13 cellular contexts compared by ENCODE assay signal in genomic region chr5:78503958-78504357, GRCh38.
DNase-seq lines count a peak whose midpoint lies in the region; ATAC-seq and TF ChIP-seq lines count a peak whose summit lies in the region.
"Had no signal": no experiment of that assay in that cellular context is flagged by ENCODE, and none has a peak within 500 bp of the region (broad histone marks: within the 10 kb centered on the region; RNA-seq: fewer than 3 reads in every experiment).

No MANE protein-coding gene starts in this region.

- intact Hi-C loops in breast epithelium (cut with DNase I; ENCODE audit: low total_unique reads), result no loop called here

- H3K4me3 ChIP-seq in GM23248, result no peak overlapping the region
- H3K4me3 ChIP-seq in breast epithelium, result no peak overlapping the region
- H3K4me3 ChIP-seq in right atrium auricular region, result no peak overlapping the region
- H3K4me3 ChIP-seq in skeletal muscle tissue (ENCODE audit: low read length in 3 of 3), result no peak overlapping the region
- H3K4me3 ChIP-seq: gastrocnemius medialis had no signal

- no peak for TF ChIP-seq POLR2A in breast epithelium (IDR thresholded peaks at IDR 0.05)

- peak; percentile 65 for DNase-seq in GM23248
- no peak for DNase-seq in breast epithelium (ENCODE audit: low spot score in 2 of 2)
- no peak for DNase-seq in right atrium auricular region (ENCODE audit: low spot score)
- no peak for DNase-seq in GM13977 (ENCODE audit: low spot score)
- DNase-seq in NCI-H526 treated with DMSO at 0.1 percent for 48 hours (lab: John Stamatoyannopoulos, UW), result no peak
- DNase-seq in medulla oblongata (ENCODE audit: extremely low spot score), result no peak
- DNase-seq: activated CD4-positive, alpha-beta T cell treated with anti-CD3 and anti-CD28 coated beads, Interleukin-2, amount 10 ng/mL, durations not matched to agents 24 days and 14 days; activated T-cell treated with anti-CD3 and anti-CD28 coated beads, Interleukin-2, amount 50 U/mL, for 48 hours; NCI-H226; stimulated activated naive B cell treated with anti-CD40 and anti-IgM and Interleukin-4, amounts not matched to agents 10 μg/mL and 1 μg/mL and 100 μg/mL, for 72 hours had no signal

- WGBS in GM23248 (ENCODE audit: low coverage in 1 of 2, low lambda C conversion rate in 2 of 2, missing lambda C conversion rate in 2 of 2), 2 experiments, result 70 to 75% methylated on average over 2 of the region's 2 CpGs

- H3K9me2 ChIP-seq in GM23248 (ENCODE audit: insufficient read depth), result no peaks in the 10 kb centered on the region

- H3K36me3 ChIP-seq in GM23248 (ENCODE audit: low read depth) (no peaks in the 10 kb centered on the region), breast epithelium (no peaks in the 10 kb centered on the region), right atrium auricular region (no peaks in the 10 kb centered on the region), skeletal muscle tissue (ENCODE audit: control insufficient read depth in 3 of 3, insufficient read depth in 3 of 3, low read length in 3 of 3) (no peaks in the 10 kb centered on the region)
- H3K36me3 ChIP-seq: gastrocnemius medialis had no signal

- H3K27ac ChIP-seq in GM23248 (peak overlapping the region; percentile 89), breast epithelium (peak overlapping the region; percentile 84 to 89), right atrium auricular region (peak overlapping the region; percentile 64 to 65), skeletal muscle tissue (ENCODE audit: low read depth, low read length) (peak overlapping the region; percentile 61)

- H3K4me1 ChIP-seq in GM23248 (ENCODE audit: insufficient read depth), result peaks cover 79% of the 10 kb centered on the region
- peaks cover 8 to 35% of the 10 kb centered on the region in 2 donors for H3K4me1 ChIP-seq in breast epithelium
- peaks cover 0 to 66% of the 10 kb centered on the region in 2 donors for H3K4me1 ChIP-seq in right atrium auricular region
- H3K4me1 ChIP-seq in skeletal muscle tissue (ENCODE audit: control insufficient read depth in 3 of 3, insufficient read depth in 3 of 3, low read length in 3 of 3), result peaks cover 16 to 33% (median 32%) of the 10 kb centered on the region in 3 donors

- H3K9ac ChIP-seq in GM23248 (peak overlapping the region; percentile 68), skeletal muscle tissue (ENCODE audit: low read depth in 1 of 3, low read length in 3 of 3) (no peak overlapping the region)

- no peak for TF ChIP-seq CTCF in breast epithelium (IDR thresholded peaks at IDR 0.05)
- no peak for TF ChIP-seq CTCF in right atrium auricular region (IDR thresholded peaks at IDR 0.05)
- TF ChIP-seq CTCF in GM13977 (IDR thresholded peaks at IDR 0.05; ENCODE audit: extremely low read depth, insufficient read depth, missing control alignments), result no peak

- peaks cover 30% of the 10 kb centered on the region; the same call in 1 of the 2 replicates for H3K79me2 ChIP-seq in GM23248 (ENCODE audit: insufficient read depth)

- H4K20me1 ChIP-seq in GM23248 (ENCODE audit: insufficient read depth), result no peaks in the 10 kb centered on the region

- ATAC-seq in HG03139 (IDR thresholded peaks at IDR 0.05; ENCODE audit: unreplicated experiment), result no peak
- ATAC-seq: stimulated activated naive B cell treated with anti-CD40 and anti-IgM and Interleukin-4, amounts not matched to agents 10 μg/mL and 1 μg/mL and 100 μg/mL, for 72 hours had no signal

- no peak overlapping the region for H3K4me2 ChIP-seq in GM23248 (ENCODE audit: unreplicated experiment)

- no peak overlapping the region for H2AFZ ChIP-seq in GM23248

- peaks cover 61% of the 10 kb centered on the region for H3F3A ChIP-seq in GM23248 (ENCODE audit: insufficient read depth)

- H3K27me3 ChIP-seq in GM23248 (replicated peaks; ENCODE audit: insufficient read depth) (no peaks in the 10 kb centered on the region), breast epithelium (no peaks in the 10 kb centered on the region), right atrium auricular region (no peaks in the 10 kb centered on the region), skeletal muscle tissue (ENCODE audit: control insufficient read depth in 3 of 3, insufficient read depth in 3 of 3, low read length in 3 of 3) (no peaks in the 10 kb centered on the region)
- H3K27me3 ChIP-seq: gastrocnemius medialis had no signal

- H3K9me3 ChIP-seq in GM23248 (ENCODE audit: low read depth) (no peaks in the 10 kb centered on the region), breast epithelium (no peaks in the 10 kb centered on the region), right atrium auricular region (no peaks in the 10 kb centered on the region), skeletal muscle tissue (ENCODE audit: control insufficient read depth in 3 of 3, low read length in 3 of 3) (no peaks in the 10 kb centered on the region)
- H3K9me3 ChIP-seq: gastrocnemius medialis had no signal

- in situ Hi-C loops in GM23248 (cut with MboI), result no loop called here
- in situ Hi-C loops in GM13977 (cut with MboI; ENCODE audit: low pct_unique_long_range_greater_than_20kb, low sequenced_read_pairs, unreplicated experiment), result no loop called here
